Comparison of ENCODE assay signal across 25 cellular contexts in the genomic region with DNA sequence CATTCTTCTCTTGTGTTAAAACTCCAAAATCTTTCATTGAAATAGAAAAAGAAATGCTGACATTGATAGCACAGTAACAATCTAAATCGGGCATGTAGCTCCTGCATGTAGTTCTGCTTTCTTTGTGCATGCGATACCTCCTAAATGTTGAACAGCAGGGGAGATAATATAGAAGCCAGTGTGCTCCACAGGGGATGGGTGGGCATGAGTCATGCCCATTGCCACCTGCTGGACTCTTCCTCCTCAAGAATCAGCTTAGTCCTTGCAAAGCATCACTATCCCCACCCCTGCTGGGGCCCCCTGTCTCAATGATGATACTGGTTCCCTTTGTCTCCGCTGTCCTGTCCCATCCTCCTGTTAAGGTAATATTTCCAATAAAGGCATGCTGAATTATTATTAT.
"Had no signal": no experiment of that assay in that cellular context is flagged by ENCODE, and none has a peak within 500 bp of the region (broad histone marks: within the 10 kb centered on the region; RNA-seq: fewer than 3 reads in every experiment).

No MANE protein-coding gene starts in this region.

- H3K4me3 ChIP-seq: left lung, lower lobe of right lung, pancreas, prostate gland, skin epidermis, suprapubic skin, thoracic aorta, tibial artery, uterus had no signal

- H3K27ac ChIP-seq: left lung, lower lobe of right lung, pancreas, prostate gland, skin epidermis, suprapubic skin, thoracic aorta, tibial artery, uterus had no signal

- H3K36me3 ChIP-seq: left lung, lower lobe of right lung, pancreas, prostate gland, suprapubic skin, thoracic aorta, tibial artery, uterus had no signal

- H3K4me1 ChIP-seq: left lung, lower lobe of right lung, pancreas, prostate gland, suprapubic skin, tibial artery, uterus had no signal

- ATAC-seq: left colon; left lung; lower lobe of right lung; naive thymus-derived CD8-positive, alpha-beta T cell; pancreas; right cardiac atrium; sciatic nerve had no signal

- DNase-seq: immature natural killer cell; kidney; left colon; left lung; lower lobe of right lung; mammary epithelial cell; mesenchymal stem cell; naive thymus-derived CD8-positive, alpha-beta T cell; nucleus accumbens; pancreas; posterior cingulate gyrus; retina; right cardiac atrium; stimulated activated CD4-positive, alpha-beta T cell treated with anti-CD3 and anti-CD28 coated beads, Interleukin-12 subunit alpha, Interleukin-12 subunit beta, amount 100 ng/mL, for 4 hours; stimulated activated CD4-positive, alpha-beta T cell treated with anti-CD3 and anti-CD28 coated beads, Interleukin-15, amount 100 ng/mL, for 24 hours; stimulated activated CD4-positive, alpha-beta T cell treated with anti-CD3 and anti-CD28 coated beads, Interleukin-2, amount 100 ng/mL, for 24 hours; stimulated activated CD4-positive, alpha-beta T cell treated with anti-CD3 and anti-CD28 coated beads, Interleukin-4, amount 100 ng/mL, for 1 hour; stimulated activated naive B cell treated with anti-CD40 and anti-IgM and Interleukin-4, amounts not matched to agents 10 μg/mL and 1 μg/mL and 100 μg/mL, for 72 hours; tibial artery; uterus had no signal

- H3K9me3 ChIP-seq: left lung, lower lobe of right lung, pancreas, prostate gland, suprapubic skin, thoracic aorta, tibial artery, uterus had no signal

- H3K27me3 ChIP-seq: left lung, pancreas, suprapubic skin, tibial artery, uterus had no signal
